In the genomic region with DNA sequence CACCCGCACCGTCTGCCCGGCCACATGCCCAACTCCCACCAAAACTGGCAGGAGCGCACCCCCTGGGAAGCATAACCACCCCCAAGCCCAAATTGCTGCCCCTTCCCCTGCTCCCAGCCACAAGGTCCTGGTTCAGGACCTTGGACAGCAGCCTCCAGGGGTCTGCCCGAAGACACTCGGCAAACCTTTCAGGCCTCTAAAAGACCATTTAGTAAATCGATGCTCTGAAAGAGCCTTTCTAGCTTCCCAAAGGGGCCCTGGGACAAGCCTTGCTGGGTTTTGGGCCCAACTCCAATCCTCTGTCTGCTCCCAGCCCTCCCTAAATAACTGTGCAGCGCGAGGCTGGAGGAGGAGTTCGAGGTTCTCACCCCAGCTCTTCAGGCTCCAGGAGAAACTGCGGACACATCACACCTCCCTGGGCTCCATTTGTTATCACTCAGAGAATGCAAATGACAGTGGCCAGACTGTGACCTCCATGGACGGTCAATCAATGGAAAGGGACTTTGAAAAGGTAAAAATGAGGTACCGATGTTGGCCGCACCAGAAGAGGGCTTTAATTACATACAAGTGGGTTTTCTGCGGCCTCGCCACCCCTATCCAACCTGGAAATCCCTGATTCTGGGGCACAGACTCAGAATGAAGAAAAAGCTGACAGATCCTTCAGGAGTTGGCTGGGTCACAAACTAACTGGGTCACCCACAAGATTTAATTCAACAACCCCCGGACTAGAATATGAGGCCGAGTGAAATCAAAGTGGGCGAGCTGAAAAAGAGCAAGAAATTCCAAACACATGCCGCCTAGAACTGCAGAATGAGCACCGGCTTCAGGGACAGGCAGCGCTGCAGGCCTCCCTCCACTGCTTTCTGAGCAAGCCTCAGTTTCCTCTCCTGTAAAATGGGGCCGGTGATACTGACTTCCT, we compare ENCODE assay signal across 1 cellular context.
TF ChIP-seq lines count a peak whose summit lies in the region.

No MANE protein-coding gene starts in this region.

TF ChIP-seq in HepG2, 621 proteins besides CTCF, POLR2A, EP300 and RAD21 (continued from another document and continues in another):
- TF ChIP-seq, protein P1, sequence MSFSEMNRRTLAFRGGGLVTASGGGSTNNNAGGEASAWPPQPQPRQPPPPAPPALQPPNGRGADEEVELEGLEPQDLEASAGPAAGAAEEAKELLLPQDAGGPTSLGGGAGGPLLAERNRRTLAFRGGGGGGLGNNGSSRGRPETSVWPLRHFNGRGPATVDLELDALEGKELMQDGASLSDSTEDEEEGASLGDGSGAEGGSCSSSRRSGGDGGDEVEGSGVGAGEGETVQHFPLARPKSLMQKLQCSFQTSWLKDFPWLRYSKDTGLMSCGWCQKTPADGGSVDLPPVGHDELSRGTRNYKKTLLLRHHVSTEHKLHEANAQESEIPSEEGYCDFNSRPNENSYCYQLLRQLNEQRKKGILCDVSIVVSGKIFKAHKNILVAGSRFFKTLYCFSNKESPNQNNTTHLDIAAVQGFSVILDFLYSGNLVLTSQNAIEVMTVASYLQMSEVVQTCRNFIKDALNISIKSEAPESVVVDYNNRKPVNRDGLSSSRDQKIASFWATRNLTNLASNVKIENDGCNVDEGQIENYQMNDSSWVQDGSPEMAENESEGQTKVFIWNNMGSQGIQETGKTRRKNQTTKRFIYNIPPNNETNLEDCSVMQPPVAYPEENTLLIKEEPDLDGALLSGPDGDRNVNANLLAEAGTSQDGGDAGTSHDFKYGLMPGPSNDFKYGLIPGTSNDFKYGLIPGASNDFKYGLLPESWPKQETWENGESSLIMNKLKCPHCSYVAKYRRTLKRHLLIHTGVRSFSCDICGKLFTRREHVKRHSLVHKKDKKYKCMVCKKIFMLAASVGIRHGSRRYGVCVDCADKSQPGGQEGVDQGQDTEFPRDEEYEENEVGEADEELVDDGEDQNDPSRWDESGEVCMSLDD (CRISPR knock-in tag; IDR thresholded peaks at IDR 0.05; ENCODE audit: borderline replicate concordance), result peak; percentile 66; the same call in 1 of the 2 replicates
- no peak for TF ChIP-seq RCOR2 (CRISPR knock-in tag; IDR thresholded peaks at IDR 0.05)
- no peak for TF ChIP-seq ZNF292 (CRISPR knock-in tag; IDR thresholded peaks at IDR 0.05; ENCODE audit: borderline replicate concordance, low read depth)
- no peak for TF ChIP-seq ZNF136 (CRISPR knock-in tag; IDR thresholded peaks at IDR 0.05; ENCODE audit: low read depth)
- TF ChIP-seq, protein P2, sequence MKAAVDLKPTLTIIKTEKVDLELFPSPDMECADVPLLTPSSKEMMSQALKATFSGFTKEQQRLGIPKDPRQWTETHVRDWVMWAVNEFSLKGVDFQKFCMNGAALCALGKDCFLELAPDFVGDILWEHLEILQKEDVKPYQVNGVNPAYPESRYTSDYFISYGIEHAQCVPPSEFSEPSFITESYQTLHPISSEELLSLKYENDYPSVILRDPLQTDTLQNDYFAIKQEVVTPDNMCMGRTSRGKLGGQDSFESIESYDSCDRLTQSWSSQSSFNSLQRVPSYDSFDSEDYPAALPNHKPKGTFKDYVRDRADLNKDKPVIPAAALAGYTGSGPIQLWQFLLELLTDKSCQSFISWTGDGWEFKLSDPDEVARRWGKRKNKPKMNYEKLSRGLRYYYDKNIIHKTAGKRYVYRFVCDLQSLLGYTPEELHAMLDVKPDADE (CRISPR knock-in tag; IDR thresholded peaks at IDR 0.05), result no peak
- no peak for TF ChIP-seq NR2C2 (CRISPR knock-in tag; IDR thresholded peaks at IDR 0.05; ENCODE audit: borderline replicate concordance)
- TF ChIP-seq EEA1 (CRISPR knock-in tag; IDR thresholded peaks at IDR 0.05; ENCODE audit: borderline replicate concordance), result no peak
- TF ChIP-seq ZNF816 (CRISPR knock-in tag; IDR thresholded peaks at IDR 0.05; ENCODE audit: borderline replicate concordance), result no peak
- no peak for TF ChIP-seq GTF2F1 (IDR thresholded peaks at IDR 0.05; ENCODE audit: low read length)
- TF ChIP-seq ZNF598 (CRISPR knock-in tag; IDR thresholded peaks at IDR 0.05; ENCODE audit: borderline replicate concordance), result no peak
- 0 out of 2 replicates have a peak, but pooled peaks have one; percentile 58 for TF ChIP-seq ZNF891 (CRISPR knock-in tag; IDR thresholded peaks at IDR 0.05)
- TF ChIP-seq, protein P3, sequence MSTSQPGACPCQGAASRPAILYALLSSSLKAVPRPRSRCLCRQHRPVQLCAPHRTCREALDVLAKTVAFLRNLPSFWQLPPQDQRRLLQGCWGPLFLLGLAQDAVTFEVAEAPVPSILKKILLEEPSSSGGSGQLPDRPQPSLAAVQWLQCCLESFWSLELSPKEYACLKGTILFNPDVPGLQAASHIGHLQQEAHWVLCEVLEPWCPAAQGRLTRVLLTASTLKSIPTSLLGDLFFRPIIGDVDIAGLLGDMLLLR (CRISPR knock-in tag; IDR thresholded peaks at IDR 0.05), result no peak
- TF ChIP-seq, protein P4, sequence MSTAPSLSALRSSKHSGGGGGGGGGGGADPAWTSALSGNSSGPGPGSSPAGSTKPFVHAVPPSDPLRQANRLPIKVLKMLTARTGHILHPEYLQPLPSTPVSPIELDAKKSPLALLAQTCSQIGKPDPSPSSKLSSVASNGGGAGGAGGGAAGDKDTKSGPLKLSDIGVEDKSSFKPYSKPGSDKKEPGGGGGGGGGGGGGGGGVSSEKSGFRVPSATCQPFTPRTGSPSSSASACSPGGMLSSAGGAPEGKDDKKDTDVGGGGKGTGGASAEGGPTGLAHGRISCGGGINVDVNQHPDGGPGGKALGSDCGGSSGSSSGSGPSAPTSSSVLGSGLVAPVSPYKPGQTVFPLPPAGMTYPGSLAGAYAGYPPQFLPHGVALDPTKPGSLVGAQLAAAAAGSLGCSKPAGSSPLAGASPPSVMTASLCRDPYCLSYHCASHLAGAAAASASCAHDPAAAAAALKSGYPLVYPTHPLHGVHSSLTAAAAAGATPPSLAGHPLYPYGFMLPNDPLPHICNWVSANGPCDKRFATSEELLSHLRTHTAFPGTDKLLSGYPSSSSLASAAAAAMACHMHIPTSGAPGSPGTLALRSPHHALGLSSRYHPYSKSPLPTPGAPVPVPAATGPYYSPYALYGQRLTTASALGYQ (CRISPR knock-in tag; IDR thresholded peaks at IDR 0.05), result 0 out of 2 replicates have a peak, but pooled peaks have one; percentile 43
- TF ChIP-seq, protein P5, sequence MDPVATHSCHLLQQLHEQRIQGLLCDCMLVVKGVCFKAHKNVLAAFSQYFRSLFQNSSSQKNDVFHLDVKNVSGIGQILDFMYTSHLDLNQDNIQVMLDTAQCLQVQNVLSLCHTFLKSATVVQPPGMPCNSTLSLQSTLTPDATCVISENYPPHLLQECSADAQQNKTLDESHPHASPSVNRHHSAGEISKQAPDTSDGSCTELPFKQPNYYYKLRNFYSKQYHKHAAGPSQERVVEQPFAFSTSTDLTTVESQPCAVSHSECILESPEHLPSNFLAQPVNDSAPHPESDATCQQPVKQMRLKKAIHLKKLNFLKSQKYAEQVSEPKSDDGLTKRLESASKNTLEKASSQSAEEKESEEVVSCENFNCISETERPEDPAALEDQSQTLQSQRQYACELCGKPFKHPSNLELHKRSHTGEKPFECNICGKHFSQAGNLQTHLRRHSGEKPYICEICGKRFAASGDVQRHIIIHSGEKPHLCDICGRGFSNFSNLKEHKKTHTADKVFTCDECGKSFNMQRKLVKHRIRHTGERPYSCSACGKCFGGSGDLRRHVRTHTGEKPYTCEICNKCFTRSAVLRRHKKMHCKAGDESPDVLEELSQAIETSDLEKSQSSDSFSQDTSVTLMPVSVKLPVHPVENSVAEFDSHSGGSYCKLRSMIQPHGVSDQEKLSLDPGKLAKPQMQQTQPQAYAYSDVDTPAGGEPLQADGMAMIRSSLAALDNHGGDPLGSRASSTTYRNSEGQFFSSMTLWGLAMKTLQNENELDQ (CRISPR knock-in tag; IDR thresholded peaks at IDR 0.05; ENCODE audit: borderline replicate concordance), result peak; percentile 88; the same call in 1 of the 2 replicates
- TF ChIP-seq HDAC6 (IDR thresholded peaks at IDR 0.05; ENCODE audit: low read depth, low read length), result no peak
- TF ChIP-seq ZSCAN21 (CRISPR knock-in tag; IDR thresholded peaks at IDR 0.05; ENCODE audit: borderline replicate concordance), result peak; percentile 69; the same call in 1 of the 2 replicates
- no peak for TF ChIP-seq NFE2L1 (CRISPR knock-in tag; IDR thresholded peaks at IDR 0.05; ENCODE audit: borderline replicate concordance)
- no peak for TF ChIP-seq TCF7 (IDR thresholded peaks at IDR 0.05; ENCODE audit: low read depth)
- no peak for TF ChIP-seq RBFOX2 (IDR thresholded peaks at IDR 0.05; ENCODE audit: low read depth, low read length)
- TF ChIP-seq TAF1 (CRISPR knock-in tag; IDR thresholded peaks at IDR 0.05), result no peak
- TF ChIP-seq, protein P6, sequence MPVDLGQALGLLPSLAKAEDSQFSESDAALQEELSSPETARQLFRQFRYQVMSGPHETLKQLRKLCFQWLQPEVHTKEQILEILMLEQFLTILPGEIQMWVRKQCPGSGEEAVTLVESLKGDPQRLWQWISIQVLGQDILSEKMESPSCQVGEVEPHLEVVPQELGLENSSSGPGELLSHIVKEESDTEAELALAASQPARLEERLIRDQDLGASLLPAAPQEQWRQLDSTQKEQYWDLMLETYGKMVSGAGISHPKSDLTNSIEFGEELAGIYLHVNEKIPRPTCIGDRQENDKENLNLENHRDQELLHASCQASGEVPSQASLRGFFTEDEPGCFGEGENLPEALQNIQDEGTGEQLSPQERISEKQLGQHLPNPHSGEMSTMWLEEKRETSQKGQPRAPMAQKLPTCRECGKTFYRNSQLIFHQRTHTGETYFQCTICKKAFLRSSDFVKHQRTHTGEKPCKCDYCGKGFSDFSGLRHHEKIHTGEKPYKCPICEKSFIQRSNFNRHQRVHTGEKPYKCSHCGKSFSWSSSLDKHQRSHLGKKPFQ (CRISPR knock-in tag; IDR thresholded peaks at IDR 0.05; ENCODE audit: insufficient replicate concordance), result no peak
- TF ChIP-seq STAG1 (CRISPR knock-in tag; IDR thresholded peaks at IDR 0.05), result no peak
- TF ChIP-seq NKX3-1 (CRISPR knock-in tag; IDR thresholded peaks at IDR 0.05), result peak; percentile 89; the same call in 1 of the 2 replicates
- TF ChIP-seq, protein P7, sequence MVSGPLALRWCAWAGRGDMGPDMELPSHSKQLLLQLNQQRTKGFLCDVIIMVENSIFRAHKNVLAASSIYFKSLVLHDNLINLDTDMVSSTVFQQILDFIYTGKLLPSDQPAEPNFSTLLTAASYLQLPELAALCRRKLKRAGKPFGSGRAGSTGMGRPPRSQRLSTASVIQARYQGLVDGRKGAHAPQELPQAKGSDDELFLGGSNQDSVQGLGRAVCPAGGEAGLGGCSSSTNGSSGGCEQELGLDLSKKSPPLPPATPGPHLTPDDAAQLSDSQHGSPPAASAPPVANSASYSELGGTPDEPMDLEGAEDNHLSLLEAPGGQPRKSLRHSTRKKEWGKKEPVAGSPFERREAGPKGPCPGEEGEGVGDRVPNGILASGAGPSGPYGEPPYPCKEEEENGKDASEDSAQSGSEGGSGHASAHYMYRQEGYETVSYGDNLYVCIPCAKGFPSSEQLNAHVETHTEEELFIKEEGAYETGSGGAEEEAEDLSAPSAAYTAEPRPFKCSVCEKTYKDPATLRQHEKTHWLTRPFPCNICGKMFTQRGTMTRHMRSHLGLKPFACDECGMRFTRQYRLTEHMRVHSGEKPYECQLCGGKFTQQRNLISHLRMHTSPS (CRISPR knock-in tag; IDR thresholded peaks at IDR 0.05; ENCODE audit: low read depth), result no peak
- 0 out of 2 replicates have a peak, but pooled peaks have one; percentile 64 for TF ChIP-seq ZNF766 (CRISPR knock-in tag; IDR thresholded peaks at IDR 0.05; ENCODE audit: borderline replicate concordance)
- TF ChIP-seq ZNF34 (CRISPR knock-in tag; IDR thresholded peaks at IDR 0.05; ENCODE audit: borderline replicate concordance), result no peak
- TF ChIP-seq, protein P8, sequence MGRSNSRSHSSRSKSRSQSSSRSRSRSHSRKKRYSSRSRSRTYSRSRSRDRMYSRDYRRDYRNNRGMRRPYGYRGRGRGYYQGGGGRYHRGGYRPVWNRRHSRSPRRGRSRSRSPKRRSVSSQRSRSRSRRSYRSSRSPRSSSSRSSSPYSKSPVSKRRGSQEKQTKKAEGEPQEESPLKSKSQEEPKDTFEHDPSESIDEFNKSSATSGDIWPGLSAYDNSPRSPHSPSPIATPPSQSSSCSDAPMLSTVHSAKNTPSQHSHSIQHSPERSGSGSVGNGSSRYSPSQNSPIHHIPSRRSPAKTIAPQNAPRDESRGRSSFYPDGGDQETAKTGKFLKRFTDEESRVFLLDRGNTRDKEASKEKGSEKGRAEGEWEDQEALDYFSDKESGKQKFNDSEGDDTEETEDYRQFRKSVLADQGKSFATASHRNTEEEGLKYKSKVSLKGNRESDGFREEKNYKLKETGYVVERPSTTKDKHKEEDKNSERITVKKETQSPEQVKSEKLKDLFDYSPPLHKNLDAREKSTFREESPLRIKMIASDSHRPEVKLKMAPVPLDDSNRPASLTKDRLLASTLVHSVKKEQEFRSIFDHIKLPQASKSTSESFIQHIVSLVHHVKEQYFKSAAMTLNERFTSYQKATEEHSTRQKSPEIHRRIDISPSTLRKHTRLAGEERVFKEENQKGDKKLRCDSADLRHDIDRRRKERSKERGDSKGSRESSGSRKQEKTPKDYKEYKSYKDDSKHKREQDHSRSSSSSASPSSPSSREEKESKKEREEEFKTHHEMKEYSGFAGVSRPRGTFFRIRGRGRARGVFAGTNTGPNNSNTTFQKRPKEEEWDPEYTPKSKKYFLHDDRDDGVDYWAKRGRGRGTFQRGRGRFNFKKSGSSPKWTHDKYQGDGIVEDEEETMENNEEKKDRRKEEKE (IDR thresholded peaks at IDR 0.05), result no peak
- TF ChIP-seq NR2F1 (CRISPR knock-in tag; IDR thresholded peaks at IDR 0.05), result no peak
- TF ChIP-seq SMC3 (IDR thresholded peaks at IDR 0.05; ENCODE audit: low read length), result no peak
- peak; percentile 43; the same call in 1 of the 2 replicates for TF ChIP-seq ZNF446 (CRISPR knock-in tag; IDR thresholded peaks at IDR 0.05)
- TF ChIP-seq ZNF256 (CRISPR knock-in tag; conservative IDR thresholded peaks at IDR 0.05), result no peak
- TF ChIP-seq MXD4 (CRISPR knock-in tag; IDR thresholded peaks at IDR 0.05), result 0 out of 2 replicates have a peak, but pooled peaks have one; percentile 33
- TF ChIP-seq ZNF558 (CRISPR knock-in tag; IDR thresholded peaks at IDR 0.05; ENCODE audit: borderline replicate concordance), result peak; percentile 41; the same call in 1 of the 2 replicates
- TF ChIP-seq, protein P9, sequence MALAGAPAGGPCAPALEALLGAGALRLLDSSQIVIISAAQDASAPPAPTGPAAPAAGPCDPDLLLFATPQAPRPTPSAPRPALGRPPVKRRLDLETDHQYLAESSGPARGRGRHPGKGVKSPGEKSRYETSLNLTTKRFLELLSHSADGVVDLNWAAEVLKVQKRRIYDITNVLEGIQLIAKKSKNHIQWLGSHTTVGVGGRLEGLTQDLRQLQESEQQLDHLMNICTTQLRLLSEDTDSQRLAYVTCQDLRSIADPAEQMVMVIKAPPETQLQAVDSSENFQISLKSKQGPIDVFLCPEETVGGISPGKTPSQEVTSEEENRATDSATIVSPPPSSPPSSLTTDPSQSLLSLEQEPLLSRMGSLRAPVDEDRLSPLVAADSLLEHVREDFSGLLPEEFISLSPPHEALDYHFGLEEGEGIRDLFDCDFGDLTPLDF (CRISPR knock-in tag; IDR thresholded peaks at IDR 0.05), result 0 out of 2 replicates have a peak, but pooled peaks have one; percentile 40
- TF ChIP-seq, protein P10, sequence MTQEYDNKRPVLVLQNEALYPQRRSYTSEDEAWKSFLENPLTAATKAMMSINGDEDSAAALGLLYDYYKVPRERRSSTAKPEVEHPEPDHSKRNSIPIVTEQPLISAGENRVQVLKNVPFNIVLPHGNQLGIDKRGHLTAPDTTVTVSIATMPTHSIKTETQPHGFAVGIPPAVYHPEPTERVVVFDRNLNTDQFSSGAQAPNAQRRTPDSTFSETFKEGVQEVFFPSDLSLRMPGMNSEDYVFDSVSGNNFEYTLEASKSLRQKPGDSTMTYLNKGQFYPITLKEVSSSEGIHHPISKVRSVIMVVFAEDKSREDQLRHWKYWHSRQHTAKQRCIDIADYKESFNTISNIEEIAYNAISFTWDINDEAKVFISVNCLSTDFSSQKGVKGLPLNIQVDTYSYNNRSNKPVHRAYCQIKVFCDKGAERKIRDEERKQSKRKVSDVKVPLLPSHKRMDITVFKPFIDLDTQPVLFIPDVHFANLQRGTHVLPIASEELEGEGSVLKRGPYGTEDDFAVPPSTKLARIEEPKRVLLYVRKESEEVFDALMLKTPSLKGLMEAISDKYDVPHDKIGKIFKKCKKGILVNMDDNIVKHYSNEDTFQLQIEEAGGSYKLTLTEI (CRISPR knock-in tag; conservative IDR thresholded peaks at IDR 0.05), result no peak
- TF ChIP-seq ZNF562 (CRISPR knock-in tag; IDR thresholded peaks at IDR 0.05; ENCODE audit: borderline replicate concordance), result no peak
